Comparison of ENCODE assay signal across 13 cellular contexts in the genomic region with DNA sequence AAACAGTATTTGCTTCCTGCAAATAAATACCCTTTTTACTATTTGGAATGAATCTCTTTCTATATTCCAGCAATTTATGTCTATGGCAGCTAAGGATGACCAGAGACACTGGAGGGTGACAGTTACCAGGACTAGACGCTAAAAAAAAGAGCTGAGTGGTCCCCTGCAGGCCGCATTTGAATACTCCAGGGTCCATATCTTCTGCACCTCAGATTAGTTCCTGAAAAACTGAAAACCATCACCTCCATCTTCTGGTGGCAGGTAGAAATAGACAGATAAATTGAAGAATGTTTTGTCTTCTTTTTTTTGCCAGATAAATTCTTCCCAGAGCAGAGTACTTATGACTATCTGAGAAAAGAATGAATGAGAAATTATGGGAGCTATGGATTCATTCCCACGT.
"Had no signal": no experiment of that assay in that cellular context is flagged by ENCODE, and none has a peak within 500 bp of the region (broad histone marks: within the 10 kb centered on the region; RNA-seq: fewer than 3 reads in every experiment).

No MANE protein-coding gene starts in this region.

- H3K4me3 Mint-ChIP-seq: activated CD4-positive, alpha-beta T cell treated with anti-CD3 and anti-CD28 coated beads, Interleukin-2, amount 10 ng/mL, durations not matched to agents 7 days and 5 days; activated naive CD4-positive, alpha-beta T cell treated with anti-CD3 and anti-CD28 coated beads for 36 hours; natural killer cell treated with Interleukin-12 subunit alpha and Interleukin-12 subunit beta and Interleukin-15 and Interleukin-18, amount 100 ng/mL, for 72 hours had no signal

- H3K4me1 Mint-ChIP-seq: activated CD4-positive, alpha-beta T cell treated with anti-CD3 and anti-CD28 coated beads, Interleukin-2, amount 10 ng/mL, durations not matched to agents 7 days and 5 days had no signal

- H3K27ac Mint-ChIP-seq: activated CD4-positive, alpha-beta T cell treated with anti-CD3 and anti-CD28 coated beads, Interleukin-2, amount 10 ng/mL, durations not matched to agents 7 days and 5 days; activated naive CD4-positive, alpha-beta T cell treated with anti-CD3 and anti-CD28 coated beads for 36 hours; natural killer cell treated with Interleukin-12 subunit alpha and Interleukin-12 subunit beta and Interleukin-15 and Interleukin-18, amount 100 ng/mL, for 72 hours had no signal

- H3K4me3 ChIP-seq: heart left ventricle, psoas muscle had no signal

- H3K36me3 ChIP-seq: heart left ventricle had no signal

- H3K4me1 ChIP-seq: psoas muscle had no signal

- H3K27ac ChIP-seq: heart left ventricle, psoas muscle had no signal

- DNase-seq: activated CD4-positive, alpha-beta T cell treated with anti-CD3 and anti-CD28 coated beads, Interleukin-2, amount 10 ng/mL, durations not matched to agents 7 days and 5 days; activated CD4-positive, CD25-positive, alpha-beta regulatory T cell; activated CD8-positive, alpha-beta memory T cell treated with anti-CD3 and anti-CD28 coated beads for 24 hours; activated naive CD4-positive, alpha-beta T cell treated with anti-CD3 and anti-CD28 coated beads for 36 hours; heart left ventricle; islet precursor cell; psoas muscle; stimulated activated CD4-positive, alpha-beta T cell treated with anti-CD3 and anti-CD28 coated beads, Interleukin-2, amount 100 ng/mL, for 24 hours; stimulated activated naive CD4-positive, alpha-beta T cell; trophoblast cell had no signal

- H3K36me3 Mint-ChIP-seq: natural killer cell treated with Interleukin-12 subunit alpha and Interleukin-12 subunit beta and Interleukin-15 and Interleukin-18, amount 100 ng/mL, for 72 hours had no signal

- H3K9me3 Mint-ChIP-seq: natural killer cell treated with Interleukin-12 subunit alpha and Interleukin-12 subunit beta and Interleukin-15 and Interleukin-18, amount 100 ng/mL, for 72 hours had no signal

- H3K9me3 ChIP-seq: psoas muscle had no signal

- ATAC-seq: heart left ventricle; left lobe of liver; natural killer cell treated with Interleukin-12 subunit alpha and Interleukin-12 subunit beta and Interleukin-15 and Interleukin-18, amount 100 ng/mL, for 72 hours; psoas muscle; sciatic nerve had no signal
